In genomic region chr7:138481447-138482380, GRCh38 we compare ENCODE assay signal across 23 cellular contexts. TPM values are rescaled to one million over a fixed set of nuclear protein-coding genes. Genes with fewer than 3 reads are reported as not detected.
DNase-seq lines count a peak whose midpoint lies in the region; ATAC-seq and TF ChIP-seq lines count a peak whose summit lies in the region.
"Had no signal": no experiment of that assay in that cellular context is flagged by ENCODE, and none has a peak within 500 bp of the region (broad histone marks: within the 10 kb centered on the region; RNA-seq: fewer than 3 reads in every experiment).

No MANE protein-coding gene starts in this region.

- H3K4me3 Mint-ChIP-seq in stimulated activated naive CD8-positive, alpha-beta T cell treated with anti-CD3 and anti-CD28 coated beads, Interleukin-15, Interleukin-2, amounts not matched to agents 100 ng/mL and 50 ng/mL, for 24 hours, result peak overlapping the region; percentile 54
- H3K4me3 Mint-ChIP-seq in glutamatergic neuron (ENCODE audit: unreplicated experiment) (no peak overlapping the region), type B pancreatic cell (no peak overlapping the region)
- H3K4me3 Mint-ChIP-seq: HFFc6 had no signal

- TF ChIP-seq CTCF in glutamatergic neuron (IDR thresholded peaks at IDR 0.05; ENCODE audit: partially characterized antibody, unreplicated experiment) (no peak), type B pancreatic cell (conservative IDR thresholded peaks at IDR 0.05) (no peak), upper lobe of right lung (IDR thresholded peaks at IDR 0.05) (no peak)

- H3K27ac Mint-ChIP-seq in stimulated activated naive CD8-positive, alpha-beta T cell treated with anti-CD3 and anti-CD28 coated beads, Interleukin-15, Interleukin-2, amounts not matched to agents 100 ng/mL and 50 ng/mL, for 24 hours, result peak overlapping the region; percentile 61
- H3K27ac Mint-ChIP-seq in glutamatergic neuron (ENCODE audit: unreplicated experiment) (peak overlapping the region; percentile 64), type B pancreatic cell (peak overlapping the region; percentile 46)
- H3K27ac Mint-ChIP-seq: HFFc6 had no signal

- H3K9me3 Mint-ChIP-seq in stimulated activated naive CD8-positive, alpha-beta T cell treated with anti-CD3 and anti-CD28 coated beads, Interleukin-15, Interleukin-2, amounts not matched to agents 100 ng/mL and 50 ng/mL, for 24 hours, result no peaks in the 10 kb centered on the region
- H3K9me3 Mint-ChIP-seq in glutamatergic neuron (ENCODE audit: unreplicated experiment), result no peaks in the 10 kb centered on the region
- no peaks in the 10 kb centered on the region for H3K9me3 Mint-ChIP-seq in type B pancreatic cell
- H3K9me3 Mint-ChIP-seq: HFFc6 had no signal

- H3K27ac ChIP-seq in upper lobe of right lung, result no peak overlapping the region
- H3K27ac ChIP-seq: adrenal gland, right atrium auricular region, uterus had no signal

- no peak for ATAC-seq in stimulated activated naive CD8-positive, alpha-beta T cell treated with anti-CD3 and anti-CD28 coated beads, Interleukin-15, Interleukin-2, amounts not matched to agents 100 U/mL and 50 U/mL, for 24 hours
- ATAC-seq in upper lobe of right lung, result no peak
- ATAC-seq: SK-N-SH treated with all-trans-retinoic acid at 6 μM for 48 hours had no signal

- no peak overlapping the region for H3K4me3 ChIP-seq in upper lobe of right lung
- H3K4me3 ChIP-seq: adrenal gland, right atrium auricular region, uterus had no signal

- no peaks in the 10 kb centered on the region for H3K9me3 ChIP-seq in upper lobe of right lung
- H3K9me3 ChIP-seq: adrenal gland, right atrium auricular region, uterus had no signal

- peaks cover 23% of the 10 kb centered on the region for H3K36me3 Mint-ChIP-seq in stimulated activated naive CD8-positive, alpha-beta T cell treated with anti-CD3 and anti-CD28 coated beads, Interleukin-15, Interleukin-2, amounts not matched to agents 100 ng/mL and 50 ng/mL, for 24 hours (ENCODE audit: low read depth)
- H3K36me3 Mint-ChIP-seq in glutamatergic neuron (ENCODE audit: unreplicated experiment) (no peaks in the 10 kb centered on the region), type B pancreatic cell (peaks cover 19% of the 10 kb centered on the region)

- no peaks in the 10 kb centered on the region for H3K36me3 ChIP-seq in upper lobe of right lung
- H3K36me3 ChIP-seq: adrenal gland, right atrium auricular region, uterus had no signal

- DNase-seq in NCI-H2029 (lab: John Stamatoyannopoulos, UW), result peak; percentile 14
- DNase-seq in NCI-H2029 treated with DMSO at 0.1 percent for 48 hours (lab: John Stamatoyannopoulos, UW), result no peak
- DNase-seq in stimulated activated naive CD8-positive, alpha-beta T cell treated with anti-CD3 and anti-CD28 coated beads, Interleukin-15, Interleukin-2, amounts not matched to agents 100 U/mL and 50 U/mL, for 24 hours, result no peak
- no peak for DNase-seq in glutamatergic neuron
- DNase-seq in type B pancreatic cell (ENCODE audit: extremely low spot score, unreplicated experiment), result no peak
- DNase-seq in dermis blood vessel endothelial cell, result no peak
- DNase-seq in upper lobe of right lung, result no peak
- DNase-seq: 8988T; activated CD4-positive, alpha-beta T cell treated with anti-CD3 and anti-CD28 coated beads for 4 hours; adrenal gland; AML-193; EL; foreskin fibroblast; HFFc6; hippocampal formation; NCI-H1417; NCI-H526 treated with DMSO at 0.1 percent for 48 hours; stimulated activated CD4-positive, alpha-beta T cell treated with anti-CD3 and anti-CD28 coated beads, Interleukin-12 subunit alpha, Interleukin-12 subunit beta, amount 100 ng/mL, for 4 hours; substantia nigra; uterus had no signal

- no peaks in the 10 kb centered on the region for H3K27me3 ChIP-seq in upper lobe of right lung
- H3K27me3 ChIP-seq: adrenal gland, right atrium auricular region, uterus had no signal

- H3K4me1 ChIP-seq in upper lobe of right lung, result peaks cover 11% of the 10 kb centered on the region
- H3K4me1 ChIP-seq: uterus had no signal

- peaks cover 58% of the 10 kb centered on the region for H3K4me1 Mint-ChIP-seq in stimulated activated naive CD8-positive, alpha-beta T cell treated with anti-CD3 and anti-CD28 coated beads, Interleukin-15, Interleukin-2, amounts not matched to agents 100 ng/mL and 50 ng/mL, for 24 hours (ENCODE audit: low read depth)
- H3K4me1 Mint-ChIP-seq in glutamatergic neuron (ENCODE audit: low read depth, unreplicated experiment), result peaks cover 10% of the 10 kb centered on the region
- peaks cover 25% of the 10 kb centered on the region for H3K4me1 Mint-ChIP-seq in type B pancreatic cell (ENCODE audit: unreplicated experiment)

- no peaks in the 10 kb centered on the region for H3K27me3 Mint-ChIP-seq in stimulated activated naive CD8-positive, alpha-beta T cell treated with anti-CD3 and anti-CD28 coated beads, Interleukin-15, Interleukin-2, amounts not matched to agents 100 ng/mL and 50 ng/mL, for 24 hours
- H3K27me3 Mint-ChIP-seq in glutamatergic neuron (ENCODE audit: unreplicated experiment), result no peaks in the 10 kb centered on the region
- H3K27me3 Mint-ChIP-seq in type B pancreatic cell, result no peaks in the 10 kb centered on the region

- intact Hi-C loops in upper lobe of right lung (cut with DNase I), result no loop called here

RNA-seq across cellular contexts. Expression of gene TRIM24, which starts 21.7 kb away (rescaled TPM):
- total RNA-seq in glutamatergic neuron (ENCODE audit: unreplicated experiment) (85.6 TPM), type B pancreatic cell (ENCODE audit: low replicate concordance) (64.7 and 66.8 TPM in 2 replicates), dermis blood vessel endothelial cell (14.5 and 19.5 TPM in 2 replicates), upper lobe of right lung (23.9 TPM)
